In the genomic region with DNA sequence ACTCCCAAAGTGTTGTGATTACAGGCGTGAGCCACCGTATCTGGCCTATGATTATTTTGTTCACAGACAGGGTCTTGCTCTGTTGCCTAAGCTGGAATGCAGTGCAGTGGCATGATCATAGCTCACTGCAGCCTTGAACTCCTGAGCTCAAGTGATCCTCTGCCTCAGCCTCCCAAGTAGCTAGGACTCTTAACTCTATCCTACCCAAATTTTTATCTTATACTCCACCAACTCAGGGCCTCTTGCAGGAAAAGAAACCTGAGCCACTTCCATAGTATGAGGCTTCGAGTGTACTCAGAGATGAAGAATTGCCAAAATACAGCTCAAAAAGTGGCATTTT, we compare ENCODE assay signal across 1 cellular context.
TF ChIP-seq lines count a peak whose summit lies in the region.

No MANE protein-coding gene starts in this region.

TF ChIP-seq in GM12878, 131 proteins besides CTCF, POLR2A, EP300 and RAD21:
- TF ChIP-seq KLF5 (IDR thresholded peaks at IDR 0.05; ENCODE audit: partially characterized antibody) = no peak
- no peak for TF ChIP-seq TCF12 (IDR thresholded peaks at IDR 0.05; ENCODE audit: low read depth, low read length)
- TF ChIP-seq EED (IDR thresholded peaks at IDR 0.05; ENCODE audit: low read depth) = no peak
- TF ChIP-seq RUNX3 (IDR thresholded peaks at IDR 0.05; ENCODE audit: low read length) = no peak
- no peak for TF ChIP-seq ZNF274 (IDR thresholded peaks at IDR 0.05; ENCODE audit: insufficient read depth, insufficient read length)
- TF ChIP-seq NRF1 (conservative IDR thresholded peaks at IDR 0.05; ENCODE audit: low read depth, low read length) = no peak
- TF ChIP-seq NR2C1 (IDR thresholded peaks at IDR 0.05) = no peak
- no peak for TF ChIP-seq CUX1 (IDR thresholded peaks at IDR 0.05; ENCODE audit: insufficient replicate concordance, low read depth, low read length)
- no peak for TF ChIP-seq RELA (IDR thresholded peaks at IDR 0.05; ENCODE audit: borderline replicate concordance, partially characterized antibody)
- no peak for TF ChIP-seq SREBF2 (IDR thresholded peaks at IDR 0.05; ENCODE audit: low read length)
- TF ChIP-seq POLR2AphosphoS2 (IDR thresholded peaks at IDR 0.05; ENCODE audit: low read depth, low read length) = no peak
